In the genomic region with DNA sequence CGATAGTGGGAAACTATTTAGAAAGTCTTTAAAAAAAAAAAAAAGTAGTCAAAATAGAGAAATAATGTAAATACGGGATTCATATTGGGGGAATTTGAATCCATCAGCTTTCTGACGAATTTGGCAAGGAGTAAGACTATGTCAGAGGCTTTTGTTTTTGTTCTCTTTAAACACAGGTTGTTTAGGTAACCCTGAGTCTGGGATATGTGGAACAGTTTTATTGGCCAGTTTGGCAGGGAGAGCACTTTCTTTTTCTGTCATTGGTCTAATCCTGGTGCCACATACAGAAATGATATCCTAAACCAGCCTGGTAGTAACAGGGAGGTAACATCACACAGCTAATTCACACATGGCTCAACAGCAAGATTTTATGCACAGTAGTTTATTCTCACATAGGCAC, we compare ENCODE assay signal across 24 cellular contexts. TPM values are rescaled to one million over a fixed set of nuclear protein-coding genes. Genes with fewer than 3 reads are reported as not detected.
"Had no signal": no experiment of that assay in that cellular context is flagged by ENCODE, and none has a peak within 500 bp of the region (broad histone marks: within the 10 kb centered on the region; RNA-seq: fewer than 3 reads in every experiment).

No MANE protein-coding gene starts in this region.

- H3K4me3 ChIP-seq: coronary artery, gastrocnemius medialis, suprapubic skin, thyroid gland had no signal

- DNase-seq: effector memory CD4-positive, alpha-beta T cell; gastrocnemius medialis; heart right ventricle; islet precursor cell; natural killer cell; right cardiac atrium; small intestine; stimulated activated CD4-positive, alpha-beta T cell treated with anti-CD3 and anti-CD28 coated beads, Interleukin-12 subunit alpha, Interleukin-12 subunit beta, amount 100 ng/mL, for 4 hours; stimulated activated CD4-positive, alpha-beta T cell treated with anti-CD3 and anti-CD28 coated beads, Interleukin-2, amount 100 ng/mL, for 48 hours; stimulated activated CD8-positive, alpha-beta memory T cell treated with anti-CD3 and anti-CD28 coated beads, Interleukin-4, amount 100 ng/mL, for 48 hours; stimulated activated naive CD8-positive, alpha-beta T cell treated with anti-CD3 and anti-CD28 coated beads, Interleukin-15, Interleukin-2, amounts not matched to agents 100 U/mL and 50 U/mL, for 24 hours; thyroid gland had no signal

- H3K27ac ChIP-seq: coronary artery, gastrocnemius medialis, suprapubic skin, thyroid gland had no signal

- H3K27me3 ChIP-seq: gastrocnemius medialis, heart right ventricle, suprapubic skin, thyroid gland had no signal

- ATAC-seq: esophagus mucosa; gastrocnemius medialis; left lobe of liver; natural killer cell; stimulated activated effector memory CD8-positive, alpha-beta T cell treated with anti-CD3 and anti-CD28 coated beads, Interleukin-12 subunit alpha, Interleukin-12 subunit beta, amount 100 ng/mL, for 72 hours; stimulated activated naive CD8-positive, alpha-beta T cell treated with anti-CD3 and anti-CD28 coated beads, Interleukin-15, Interleukin-2, amounts not matched to agents 100 U/mL and 50 U/mL, for 24 hours had no signal

- H3K36me3 ChIP-seq: gastrocnemius medialis, heart right ventricle, suprapubic skin, thyroid gland had no signal

- H3K9me3 ChIP-seq: gastrocnemius medialis, heart right ventricle, suprapubic skin, thyroid gland had no signal

- H3K4me1 ChIP-seq: gastrocnemius medialis, suprapubic skin, thyroid gland had no signal

RNA-seq across cellular contexts. Expression of a gene that starts 27.7 kb away (rescaled TPM):
- total RNA-seq: chondrocyte, esophagus mucosa, fibroblast of lung, heart right ventricle, lower leg skin, mesothelial cell of epicardium, myocyte, natural killer cell, neural crest cell, osteocyte, right cardiac atrium, thyroid gland had no signal
- polyA plus RNA-seq: fibroblast of lung, heart right ventricle, right cardiac atrium had no signal
